ENCODE assay signal across 26 cellular contexts in genomic region chr16:77066896-77067496, GRCh38.
"Had no signal": no experiment of that assay in that cellular context is flagged by ENCODE, and none has a peak within 500 bp of the region (broad histone marks: within the 10 kb centered on the region; RNA-seq: fewer than 3 reads in every experiment).

No MANE protein-coding gene starts in this region.

- H3K27ac Mint-ChIP-seq: activated B cell treated with CpG ODN at 0.5 μM for 24 hours; activated CD4-positive, alpha-beta T cell treated with anti-CD3 and anti-CD28 coated beads, Interleukin-2, amount 10 ng/mL, durations not matched to agents 24 days and 14 days; activated CD8-positive, alpha-beta memory T cell treated with anti-CD3 and anti-CD28 coated beads, Interleukin-2, amount 10 ng/mL, durations not matched to agents 7 days and 5 days; activated naive CD4-positive, alpha-beta T cell treated with anti-CD3 and anti-CD28 coated beads, Interleukin-2, amount 50 U/mL, for 72 hours; activated naive CD8-positive, alpha-beta T cell treated with anti-CD3 and anti-CD28 coated beads, Interleukin-2, amount 50 U/mL, for 24 hours; activated T-cell treated with anti-CD3 and anti-CD28 coated beads, Interleukin-2, amount 50 U/mL, for 24 hours; brain; T-helper 17 cell had no signal

- H3K27ac ChIP-seq: ascending aorta had no signal

- H3K36me3 ChIP-seq: ascending aorta had no signal

- H3K4me1 Mint-ChIP-seq: activated CD4-positive, alpha-beta T cell treated with anti-CD3 and anti-CD28 coated beads, Interleukin-2, amount 10 ng/mL, durations not matched to agents 24 days and 14 days; activated CD8-positive, alpha-beta memory T cell treated with anti-CD3 and anti-CD28 coated beads, Interleukin-2, amount 10 ng/mL, durations not matched to agents 7 days and 5 days; activated naive CD8-positive, alpha-beta T cell treated with anti-CD3 and anti-CD28 coated beads, Interleukin-2, amount 50 U/mL, for 24 hours; central memory CD8-positive, alpha-beta T cell; T-helper 17 cell had no signal

- H3K4me3 Mint-ChIP-seq: activated B cell treated with CpG ODN at 0.5 μM for 24 hours; activated CD4-positive, alpha-beta T cell treated with anti-CD3 and anti-CD28 coated beads, Interleukin-2, amount 10 ng/mL, durations not matched to agents 24 days and 14 days; activated CD8-positive, alpha-beta memory T cell treated with anti-CD3 and anti-CD28 coated beads, Interleukin-2, amount 10 ng/mL, durations not matched to agents 7 days and 5 days; activated naive CD8-positive, alpha-beta T cell treated with anti-CD3 and anti-CD28 coated beads, Interleukin-2, amount 50 U/mL, for 24 hours; activated T-cell treated with anti-CD3 and anti-CD28 coated beads, Interleukin-2, amount 50 U/mL, for 24 hours; brain; central memory CD8-positive, alpha-beta T cell; T-helper 17 cell had no signal

- H3K36me3 Mint-ChIP-seq: activated CD8-positive, alpha-beta memory T cell treated with anti-CD3 and anti-CD28 coated beads, Interleukin-2, amount 10 ng/mL, durations not matched to agents 7 days and 5 days; activated naive CD4-positive, alpha-beta T cell treated with anti-CD3 and anti-CD28 coated beads, Interleukin-2, amount 50 U/mL, for 72 hours; brain had no signal

- H3K9me3 Mint-ChIP-seq: activated B cell treated with CpG ODN at 0.5 μM for 24 hours; activated CD4-positive, alpha-beta T cell treated with anti-CD3 and anti-CD28 coated beads, Interleukin-2, amount 10 ng/mL, durations not matched to agents 24 days and 14 days; activated naive CD4-positive, alpha-beta T cell treated with anti-CD3 and anti-CD28 coated beads, Interleukin-2, amount 50 U/mL, for 72 hours; activated naive CD8-positive, alpha-beta T cell treated with anti-CD3 and anti-CD28 coated beads, Interleukin-2, amount 50 U/mL, for 24 hours; activated T-cell treated with anti-CD3 and anti-CD28 coated beads, Interleukin-2, amount 50 U/mL, for 24 hours; brain had no signal

- H3K9me3 ChIP-seq: ascending aorta had no signal

- H3K27me3 Mint-ChIP-seq: activated CD4-positive, alpha-beta T cell treated with anti-CD3 and anti-CD28 coated beads, Interleukin-2, amount 10 ng/mL, durations not matched to agents 24 days and 14 days; activated CD8-positive, alpha-beta memory T cell treated with anti-CD3 and anti-CD28 coated beads, Interleukin-2, amount 10 ng/mL, durations not matched to agents 7 days and 5 days; central memory CD8-positive, alpha-beta T cell had no signal

- DNase-seq: activated B cell treated with CpG ODN at 0.5 μM for 24 hours; activated CD4-positive, alpha-beta T cell treated with anti-CD3 and anti-CD28 coated beads for 1 hour; activated CD4-positive, alpha-beta T cell treated with anti-CD3 and anti-CD28 coated beads, Interleukin-2, amount 10 ng/mL, durations not matched to agents 24 days and 14 days; activated CD4-positive, alpha-beta T cell treated with anti-CD3 and anti-CD28 coated beads, Interleukin-2, amount 50 U/mL, for 48 hours; activated CD8-positive, alpha-beta memory T cell treated with anti-CD3 and anti-CD28 coated beads, Interleukin-2, amount 10 ng/mL, durations not matched to agents 7 days and 5 days; activated effector memory CD4-positive, alpha-beta T cell treated with anti-CD3 and anti-CD28 coated beads, Interleukin-2, amount 50 U/mL, for 16 hours; activated naive CD4-positive, alpha-beta T cell treated with Interleukin-2 at 50 U/mL for 16 hours; activated naive CD8-positive, alpha-beta T cell treated with anti-CD3 and anti-CD28 coated beads, Interleukin-2, amount 50 U/mL, for 24 hours; activated T-cell treated with anti-CD3 and anti-CD28 coated beads, Interleukin-2, amount 50 U/mL, for 24 hours; amniotic stem cell; MV-4-11; NCI-H1092 treated with DMSO at 0.1 percent for 48 hours; NCI-H1417 treated with DMSO at 0.1 percent for 48 hours; NCI-H1694; NCI-H2081; NCI-H510A treated with DMSO at 0.1 percent for 48 hours; NCI-H69; NK-92 treated with Interleukin-12 subunit alpha and Interleukin-12 subunit beta, amount 100 ng/mL, for 24 hours; PC-3; SHP77 treated with DMSO at 0.1 percent for 48 hours; T-helper 17 cell; T1000 had no signal

- H3K4me1 ChIP-seq: ascending aorta had no signal

- ATAC-seq: activated CD8-positive, alpha-beta memory T cell treated with anti-CD3 and anti-CD28 coated beads, Interleukin-2, amount 10 ng/mL, durations not matched to agents 7 days and 5 days; activated naive CD4-positive, alpha-beta T cell treated with anti-CD3 and anti-CD28 coated beads, Interleukin-2, amount 50 U/mL, for 72 hours; activated naive CD8-positive, alpha-beta T cell treated with anti-CD3 and anti-CD28 coated beads, Interleukin-2, amount 50 U/mL, for 24 hours; PC-3; T-helper 17 cell had no signal

- H3K4me3 ChIP-seq: ascending aorta had no signal

- H3K27me3 ChIP-seq: ascending aorta had no signal
